ENCODE assay signal across 29 cellular contexts in genomic region chr17:34478244-34478643, GRCh38.
"Had no signal": no experiment of that assay in that cellular context is flagged by ENCODE, and none has a peak within 500 bp of the region (broad histone marks: within the 10 kb centered on the region; RNA-seq: fewer than 3 reads in every experiment).

No MANE protein-coding gene starts in this region.

- H3K27me3 ChIP-seq: testis, thyroid gland, tibial nerve, transverse colon, upper lobe of left lung, upper lobe of right lung, uterus, vagina had no signal

- H3K4me3 Mint-ChIP-seq: stimulated activated effector memory CD8-positive, alpha-beta T cell treated with anti-CD3 and anti-CD28 coated beads, Interleukin-12 subunit alpha, Interleukin-12 subunit beta, amount 100 ng/mL, for 72 hours; stimulated activated memory B cell treated with anti-CD40 and anti-IgM and Interleukin-4, amounts not matched to agents 10 μg/mL and 1 μg/mL and 100 μg/mL, for 72 hours; stimulated activated naive B cell treated with anti-CD40 and anti-IgM and Interleukin-4, amounts not matched to agents 10 μg/mL and 1 μg/mL and 100 μg/mL, for 72 hours; stimulated activated naive CD8-positive, alpha-beta T cell treated with anti-CD3 and anti-CD28 coated beads, Interleukin-15, amount 100 ng/mL, for 72 hours; stimulated activated naive CD8-positive, alpha-beta T cell treated with anti-CD3 and anti-CD28 coated beads, Interleukin-15, Interleukin-2, amounts not matched to agents 100 ng/mL and 50 ng/mL, for 24 hours; type B pancreatic cell had no signal

- H3K27ac ChIP-seq: stomach, suprapubic skin, testis, thoracic aorta, thyroid gland, tibial artery, tibial nerve, transverse colon, upper lobe of left lung, upper lobe of right lung, uterus, vagina had no signal

- H3K36me3 Mint-ChIP-seq: stimulated activated effector memory CD8-positive, alpha-beta T cell treated with anti-CD3 and anti-CD28 coated beads, Interleukin-12 subunit alpha, Interleukin-12 subunit beta, amount 100 ng/mL, for 72 hours; stimulated activated memory B cell treated with anti-CD40 and anti-IgM and Interleukin-4, amounts not matched to agents 10 μg/mL and 1 μg/mL and 100 μg/mL, for 72 hours; stimulated activated naive B cell treated with anti-CD40 and anti-IgM and Interleukin-4, amounts not matched to agents 10 μg/mL and 1 μg/mL and 100 μg/mL, for 72 hours; type B pancreatic cell had no signal

- H3K4me3 ChIP-seq: stomach, suprapubic skin, testis, thoracic aorta, thyroid gland, tibial artery, tibial nerve, transverse colon, upper lobe of left lung, upper lobe of right lung, uterus, vagina had no signal

- DNase-seq: stimulated activated CD4-positive, alpha-beta T cell treated with anti-CD3 and anti-CD28 coated beads, Interleukin-2, amount 100 ng/mL, for 48 hours; stimulated activated CD4-positive, alpha-beta T cell treated with anti-CD3 and anti-CD28 coated beads, Interleukin-4, amount 100 ng/mL, for 1 hour; stimulated activated CD4-positive, alpha-beta T cell treated with anti-CD3 and anti-CD28 coated beads, Interleukin-4, amount 100 ng/mL, for 24 hours; stimulated activated CD4-positive, alpha-beta T cell treated with anti-CD3 and anti-CD28 coated beads, Interleukin-4, amount 100 ng/mL, for 4 hours; stimulated activated CD8-positive, alpha-beta memory T cell treated with anti-CD3 and anti-CD28 coated beads, Interleukin-4, amount 100 ng/mL, for 48 hours; stimulated activated naive B cell treated with anti-CD40 and anti-IgM and Interleukin-4, amounts not matched to agents 10 μg/mL and 1 μg/mL and 100 μg/mL, for 72 hours; stimulated activated naive CD4-positive, alpha-beta T cell; stimulated activated naive CD4-positive, alpha-beta T cell treated with Interleukin-2 at 50 U/mL for 16 hours; stimulated activated naive CD8-positive, alpha-beta T cell treated with anti-CD3 and anti-CD28 coated beads, Interleukin-15, amount 100 ng/mL, for 72 hours; stimulated activated naive CD8-positive, alpha-beta T cell treated with anti-CD3 and anti-CD28 coated beads, Interleukin-15, Interleukin-2, amounts not matched to agents 100 U/mL and 50 U/mL, for 24 hours; stomach; substantia nigra; testis; thyroid gland; tibial artery; transverse colon; trophoblast cell; upper lobe of left lung; upper lobe of right lung; uterus had no signal

- H3K27ac Mint-ChIP-seq: stimulated activated effector memory CD8-positive, alpha-beta T cell treated with anti-CD3 and anti-CD28 coated beads, Interleukin-12 subunit alpha, Interleukin-12 subunit beta, amount 100 ng/mL, for 72 hours; stimulated activated memory B cell treated with anti-CD40 and anti-IgM and Interleukin-4, amounts not matched to agents 10 μg/mL and 1 μg/mL and 100 μg/mL, for 72 hours; stimulated activated naive B cell treated with anti-CD40 and anti-IgM and Interleukin-4, amounts not matched to agents 10 μg/mL and 1 μg/mL and 100 μg/mL, for 72 hours; stimulated activated naive CD8-positive, alpha-beta T cell treated with anti-CD3 and anti-CD28 coated beads, Interleukin-15, amount 100 ng/mL, for 72 hours; stimulated activated naive CD8-positive, alpha-beta T cell treated with anti-CD3 and anti-CD28 coated beads, Interleukin-15, Interleukin-2, amounts not matched to agents 100 ng/mL and 50 ng/mL, for 24 hours; type B pancreatic cell had no signal

- FAIRE-seq: urothelium cell line had no signal

- H3K4me1 Mint-ChIP-seq: stimulated activated effector memory CD8-positive, alpha-beta T cell treated with anti-CD3 and anti-CD28 coated beads, Interleukin-12 subunit alpha, Interleukin-12 subunit beta, amount 100 ng/mL, for 72 hours; stimulated activated memory B cell treated with anti-CD40 and anti-IgM and Interleukin-4, amounts not matched to agents 10 μg/mL and 1 μg/mL and 100 μg/mL, for 72 hours; stimulated activated naive B cell treated with anti-CD40 and anti-IgM and Interleukin-4, amounts not matched to agents 10 μg/mL and 1 μg/mL and 100 μg/mL, for 72 hours; stimulated activated naive CD8-positive, alpha-beta T cell treated with anti-CD3 and anti-CD28 coated beads, Interleukin-15, amount 100 ng/mL, for 72 hours had no signal

- H3K4me1 ChIP-seq: stomach, suprapubic skin, testis, thyroid gland, tibial artery, tibial nerve, transverse colon, upper lobe of left lung, upper lobe of right lung, uterus, vagina had no signal

- ATAC-seq: stimulated activated effector memory CD8-positive, alpha-beta T cell treated with anti-CD3 and anti-CD28 coated beads, Interleukin-12 subunit alpha, Interleukin-12 subunit beta, amount 100 ng/mL, for 72 hours; stimulated activated memory B cell treated with anti-CD40 and anti-IgM and Interleukin-4, amounts not matched to agents 10 μg/mL and 1 μg/mL and 100 μg/mL, for 72 hours; stimulated activated naive B cell treated with anti-CD40 and anti-IgM and Interleukin-4, amounts not matched to agents 10 μg/mL and 1 μg/mL and 100 μg/mL, for 72 hours; stimulated activated naive CD8-positive, alpha-beta T cell treated with anti-CD3 and anti-CD28 coated beads, Interleukin-15, amount 100 ng/mL, for 72 hours; stimulated activated naive CD8-positive, alpha-beta T cell treated with anti-CD3 and anti-CD28 coated beads, Interleukin-15, Interleukin-2, amounts not matched to agents 100 U/mL and 50 U/mL, for 24 hours; upper lobe of right lung had no signal

- H3K9me3 Mint-ChIP-seq: stimulated activated effector memory CD8-positive, alpha-beta T cell treated with anti-CD3 and anti-CD28 coated beads, Interleukin-12 subunit alpha, Interleukin-12 subunit beta, amount 100 ng/mL, for 72 hours; stimulated activated memory B cell treated with anti-CD40 and anti-IgM and Interleukin-4, amounts not matched to agents 10 μg/mL and 1 μg/mL and 100 μg/mL, for 72 hours; stimulated activated naive B cell treated with anti-CD40 and anti-IgM and Interleukin-4, amounts not matched to agents 10 μg/mL and 1 μg/mL and 100 μg/mL, for 72 hours; stimulated activated naive CD8-positive, alpha-beta T cell treated with anti-CD3 and anti-CD28 coated beads, Interleukin-15, amount 100 ng/mL, for 72 hours; stimulated activated naive CD8-positive, alpha-beta T cell treated with anti-CD3 and anti-CD28 coated beads, Interleukin-15, Interleukin-2, amounts not matched to agents 100 ng/mL and 50 ng/mL, for 24 hours; type B pancreatic cell had no signal

- H3K9me3 ChIP-seq: stomach, suprapubic skin, testis, thoracic aorta, thyroid gland, tibial artery, tibial nerve, transverse colon, upper lobe of left lung, upper lobe of right lung, uterus, vagina had no signal

- H3K36me3 ChIP-seq: stomach, suprapubic skin, thoracic aorta, thyroid gland, tibial artery, tibial nerve, transverse colon, upper lobe of left lung, upper lobe of right lung, uterus, vagina had no signal
